Comparison of ENCODE assay signal across 8 cellular contexts in genomic region chr3:97763586-97764148, GRCh38. TPM values are rescaled to one million over a fixed set of nuclear protein-coding genes. Genes with fewer than 3 reads are reported as not detected.
DNase-seq lines count a peak whose midpoint lies in the region; ATAC-seq and TF ChIP-seq lines count a peak whose summit lies in the region.

No MANE protein-coding gene starts in this region.

- ATAC-seq in activated T-cell treated with anti-CD3 and anti-CD28 coated beads, Interleukin-2, amount 50 U/mL, for 4 hours, result no peak
- ATAC-seq in activated CD8-positive, alpha-beta T cell treated with anti-CD3 and anti-CD28 coated beads for 36 hours, result no peak
- no peak for ATAC-seq in HG02588 (IDR thresholded peaks at IDR 0.05; ENCODE audit: unreplicated experiment)

- peak overlapping the region; percentile 97 for H3K4me3 Mint-ChIP-seq in activated T-cell treated with anti-CD3 and anti-CD28 coated beads, Interleukin-2, amount 50 U/mL, for 4 hours
- H3K4me3 Mint-ChIP-seq in activated CD8-positive, alpha-beta T cell treated with anti-CD3 and anti-CD28 coated beads for 36 hours, result peak overlapping the region; percentile 95

- H3K9me3 Mint-ChIP-seq in activated T-cell treated with anti-CD3 and anti-CD28 coated beads, Interleukin-2, amount 50 U/mL, for 4 hours, result no peaks in the 10 kb centered on the region
- no peaks in the 10 kb centered on the region for H3K9me3 Mint-ChIP-seq in activated CD8-positive, alpha-beta T cell treated with anti-CD3 and anti-CD28 coated beads for 36 hours

- no peak for TF ChIP-seq CTCF in activated CD8-positive, alpha-beta T cell treated with anti-CD3 and anti-CD28 coated beads for 36 hours (IDR thresholded peaks at IDR 0.05)

- CTCF ChIA-PET in activated CD8-positive, alpha-beta T cell treated with anti-CD3 and anti-CD28 coated beads for 36 hours (lab: Charles Lee), result interaction anchor here (1.0 to 1.7 kb wide), 3 partner anchors 44 to 275 kb away, joined by 4 to 6 read pairs (median 6); no protein-coding TSS in a partner anchor

- H3K27ac ChIP-seq in temporal lobe (ENCODE audit: low read depth, low read length), result peak overlapping the region; percentile 67

- DNase-seq in activated T-cell treated with anti-CD3 and anti-CD28 coated beads, Interleukin-2, amount 50 U/mL, for 4 hours, result no peak
- DNase-seq in activated T-cell treated with anti-CD3 and anti-CD28 coated beads, Interleukin-2, amount 50 U/mL, for 48 hours, result no peak
- no peak for DNase-seq in activated CD8-positive, alpha-beta T cell treated with anti-CD3 and anti-CD28 coated beads for 36 hours
- DNase-seq in iPS-NIHi11 (ENCODE audit: low spot score) (peak; percentile 3), HuH-7.5 (ENCODE audit: low spot score) (no peak)
- no peak for DNase-seq in stimulated activated naive CD4-positive, alpha-beta T cell treated with Interleukin-2 at 50 U/mL for 16 hours (lab: John Stamatoyannopoulos, UW)

- no peaks in the 10 kb centered on the region for H3K36me3 Mint-ChIP-seq in activated T-cell treated with anti-CD3 and anti-CD28 coated beads, Interleukin-2, amount 50 U/mL, for 4 hours (ENCODE audit: insufficient read depth)
- H3K36me3 Mint-ChIP-seq in activated CD8-positive, alpha-beta T cell treated with anti-CD3 and anti-CD28 coated beads for 36 hours (ENCODE audit: low read depth), result peaks cover 3% of the 10 kb centered on the region

- intact Hi-C loops in activated CD8-positive, alpha-beta T cell treated with anti-CD3 and anti-CD28 coated beads for 36 hours (cut with micrococcal nuclease), result no loop called here

- no peaks in the 10 kb centered on the region for H3K27me3 Mint-ChIP-seq in activated T-cell treated with anti-CD3 and anti-CD28 coated beads, Interleukin-2, amount 50 U/mL, for 4 hours (ENCODE audit: low read depth)
- peaks cover 4% of the 10 kb centered on the region for H3K27me3 Mint-ChIP-seq in activated CD8-positive, alpha-beta T cell treated with anti-CD3 and anti-CD28 coated beads for 36 hours

- H3K4me1 Mint-ChIP-seq in activated T-cell treated with anti-CD3 and anti-CD28 coated beads, Interleukin-2, amount 50 U/mL, for 4 hours (ENCODE audit: low read depth), result peaks cover 26% of the 10 kb centered on the region
- H3K4me1 Mint-ChIP-seq in activated CD8-positive, alpha-beta T cell treated with anti-CD3 and anti-CD28 coated beads for 36 hours (ENCODE audit: low read depth), result peaks cover 20% of the 10 kb centered on the region

- POLR2A ChIA-PET in activated CD8-positive, alpha-beta T cell treated with anti-CD3 and anti-CD28 coated beads for 36 hours (lab: Charles Lee), result no interaction called here

- peak overlapping the region; percentile 92 for H3K27ac Mint-ChIP-seq in activated CD8-positive, alpha-beta T cell treated with anti-CD3 and anti-CD28 coated beads for 36 hours

RNA-seq across cellular contexts. Expression of gene ARL6, which starts 0.9 kb away (rescaled TPM):
- total RNA-seq in activated T-cell treated with anti-CD3 and anti-CD28 coated beads, Interleukin-2, amount 50 U/mL, for 4 hours, result 1 to 10 TPM; 7.9 to 8.6 (median 8.4) TPM
- 1 to 10 TPM; 5.8 to 6.4 TPM for total RNA-seq in activated CD8-positive, alpha-beta T cell treated with anti-CD3 and anti-CD28 coated beads for 36 hours
- 32.7 TPM for total RNA-seq in temporal lobe

RNA-seq across cellular contexts. Expression of gene CRYBG3, which starts 58.1 kb away (rescaled TPM):
- total RNA-seq in activated T-cell treated with anti-CD3 and anti-CD28 coated beads, Interleukin-2, amount 50 U/mL, for 4 hours, result 1 to 10 TPM; 1.4 to 2.9 (median 2.3) TPM
- 1 to 10 TPM; 4.3 to 4.9 TPM for total RNA-seq in activated CD8-positive, alpha-beta T cell treated with anti-CD3 and anti-CD28 coated beads for 36 hours
- 4.9 TPM for total RNA-seq in temporal lobe
